Comparison of ENCODE assay signal across 16 cellular contexts in the genomic region with DNA sequence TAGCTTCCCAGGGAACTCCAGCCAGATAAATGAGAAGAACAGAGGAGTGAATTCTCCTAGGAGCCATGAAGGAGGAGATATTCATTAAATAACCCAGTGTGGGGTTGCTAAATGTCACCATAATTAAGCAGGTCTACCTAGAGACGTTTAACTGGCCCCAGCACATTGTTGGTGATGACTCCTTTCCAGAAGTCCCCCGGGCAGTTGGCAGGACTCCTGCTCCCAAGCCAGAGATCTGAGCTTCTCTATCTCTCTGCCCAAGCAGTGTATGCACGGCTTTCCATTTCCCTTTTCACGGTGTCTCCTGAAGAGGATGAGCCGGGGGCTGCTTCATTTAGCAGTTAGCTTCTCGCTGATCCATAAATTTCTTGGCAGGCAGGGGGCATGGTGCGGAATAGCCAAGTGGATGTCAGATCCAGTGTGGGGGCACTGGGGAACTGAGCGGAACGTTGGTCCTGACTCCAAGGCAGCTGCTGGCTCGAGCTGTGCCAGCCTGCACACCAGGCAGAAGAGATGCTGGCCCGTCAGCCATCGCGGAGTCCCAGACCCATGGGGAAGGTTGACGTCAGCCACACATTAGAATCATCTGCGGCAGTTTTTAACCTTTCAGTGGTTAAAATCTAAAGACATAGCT.
A peak's percentile ranks its signal among the peaks of the same experiment; 100 is the strongest.
DNase-seq lines count a peak whose midpoint lies in the region; ATAC-seq and TF ChIP-seq lines count a peak whose summit lies in the region.
"Had no signal": no experiment of that assay in that cellular context is flagged by ENCODE, and none has a peak within 500 bp of the region (broad histone marks: within the 10 kb centered on the region; RNA-seq: fewer than 3 reads in every experiment).

No MANE protein-coding gene starts in this region.

- H3K9me3 Mint-ChIP-seq in MCF 10A (ENCODE audit: unreplicated experiment) = no peaks in the 10 kb centered on the region
- H3K9me3 Mint-ChIP-seq: H9, IgD-negative memory B cell had no signal

- ATAC-seq in left lobe of liver = no peak
- ATAC-seq: Right ventricle myocardium inferior had no signal

- H3K4me3 ChIP-seq in breast epithelium (peak overlapping the region in 1 of 3 donors; percentile 46), right atrium auricular region (no peak overlapping the region), esophagus squamous epithelium (no peak overlapping the region)
- H3K4me3 ChIP-seq: SJSA1 had no signal

- BruUV-seq in MCF 10A (replicated peaks; lab: Mats Ljungman, UMichigan) = no TSS peak

- H3K4me1 ChIP-seq in breast epithelium (no peaks in the 10 kb centered on the region), right atrium auricular region (no peaks in the 10 kb centered on the region), esophagus squamous epithelium (no peaks in the 10 kb centered on the region)
- H3K4me1 ChIP-seq: SJSA1 had no signal

- TF ChIP-seq CTCF in MCF 10A (IDR thresholded peaks at IDR 0.05; ENCODE audit: unreplicated experiment) (no peak), breast epithelium (IDR thresholded peaks at IDR 0.05) (no peak), right atrium auricular region (IDR thresholded peaks at IDR 0.05) (no peak), esophagus squamous epithelium (IDR thresholded peaks at IDR 0.05) (no peak)

- H3K27ac ChIP-seq in breast epithelium = no peak overlapping the region
- H3K27ac ChIP-seq in right atrium auricular region = no peak overlapping the region
- H3K27ac ChIP-seq in esophagus squamous epithelium = no peak overlapping the region
- H3K27ac ChIP-seq: SJSA1 had no signal

- H3K9me3 ChIP-seq in breast epithelium (no peaks in the 10 kb centered on the region), right atrium auricular region (no peaks in the 10 kb centered on the region), esophagus squamous epithelium (no peaks in the 10 kb centered on the region)
- H3K9me3 ChIP-seq: SJSA1 had no signal

- no peak overlapping the region for H3K4me3 Mint-ChIP-seq in MCF 10A (ENCODE audit: unreplicated experiment)
- H3K4me3 Mint-ChIP-seq: B cell, H9, HFFc6, IgD-negative memory B cell had no signal

- TF ChIP-seq POLR2A in breast epithelium (IDR thresholded peaks at IDR 0.05) (no peak), esophagus squamous epithelium (IDR thresholded peaks at IDR 0.05) (no peak)

- H3K36me3 ChIP-seq in breast epithelium (no peaks in the 10 kb centered on the region), right atrium auricular region (no peaks in the 10 kb centered on the region), esophagus squamous epithelium (no peaks in the 10 kb centered on the region)
- H3K36me3 ChIP-seq: SJSA1 had no signal

- POLR2A ChIA-PET in MCF 10A (lab: Yijun Ruan, JAX) = interaction anchor here (1.1 kb wide), 1 partner anchor 20 kb away, joined by 3 read pairs; no protein-coding TSS in a partner anchor

- H3K27me3 Mint-ChIP-seq in MCF 10A (ENCODE audit: insufficient read depth, unreplicated experiment) = peaks cover 41% of the 10 kb centered on the region

- 54 to 85% methylated on average over 6 to 10 of the region's 15 CpGs for WGBS in esophagus squamous epithelium, 2 donors

- no peaks in the 10 kb centered on the region for H3K27me3 ChIP-seq in breast epithelium
- no peaks in the 10 kb centered on the region for H3K27me3 ChIP-seq in right atrium auricular region
- H3K27me3 ChIP-seq in esophagus squamous epithelium = peaks cover 0 to 3% (median 0%) of the 10 kb centered on the region in 4 donors

- CTCF ChIA-PET in MCF 10A (lab: Yijun Ruan, JAX) = interaction anchor here (1.0 kb wide), 1 partner anchor 11 kb away, joined by 5 read pairs; no protein-coding TSS in a partner anchor

- no peaks in the 10 kb centered on the region for H3K36me3 Mint-ChIP-seq in MCF 10A (ENCODE audit: insufficient read depth, unreplicated experiment)
- H3K36me3 Mint-ChIP-seq: IgD-negative memory B cell had no signal

- intact Hi-C loops in MCF 10A (cut with micrococcal nuclease) = no loop called here
- intact Hi-C loops in breast epithelium (cut with DNase I; ENCODE audit: low total_unique reads) = no loop called here
- intact Hi-C loops in esophagus squamous epithelium (cut with DNase I) = no loop called here

- no peaks in the 10 kb centered on the region for H3K4me1 Mint-ChIP-seq in MCF 10A (ENCODE audit: insufficient read depth, unreplicated experiment)
- H3K4me1 Mint-ChIP-seq: B cell had no signal

- DNase-seq in MCF 10A (ENCODE audit: unreplicated experiment) (peak; percentile 25), breast epithelium (ENCODE audit: low spot score in 2 of 2) (no peak), RPMI7951 (ENCODE audit: low read depth) (peak; percentile 4), myocyte (ENCODE audit: low read depth) (peak; percentile 18), right atrium auricular region (ENCODE audit: low spot score) (no peak), esophagus squamous epithelium (lab: John Stamatoyannopoulos, UW) (no peak), left lobe of liver (ENCODE audit: low spot score) (no peak)
- DNase-seq: H9, HFFc6, NCI-H1417 treated with DMSO at 0.1 percent for 48 hours, NCI-H187, SW 1271 had no signal

- no peak overlapping the region for H3K27ac Mint-ChIP-seq in MCF 10A (ENCODE audit: low read depth, unreplicated experiment)
- H3K27ac Mint-ChIP-seq: B cell, HFFc6, IgD-negative memory B cell had no signal

Comparison
In these comparisons a context has a peak if more than half of its experiments do, and no peak if none do; other contexts are left out.
1. DNase-seq: peak in MCF 10A (single experiment), RPMI7951 (single experiment) and myocyte (single experiment); none in breast epithelium (0 of 2), right atrium auricular region (single experiment), esophagus squamous epithelium (single experiment) and left lobe of liver (single experiment).